Comparison of ENCODE assay signal across 10 cellular contexts in genomic region chr4:56213543-56213942, GRCh38.
"Had no signal": no experiment of that assay in that cellular context is flagged by ENCODE, and none has a peak within 500 bp of the region (broad histone marks: within the 10 kb centered on the region; RNA-seq: fewer than 3 reads in every experiment).

No MANE protein-coding gene starts in this region.

- ATAC-seq: HCT116, K562 had no signal

- DNase-seq: GM23248, GOT3, H7, HFFc6, IMR-90, KG1 had no signal

- H3K4me3 ChIP-seq: GM23248, HAP-1, K562 had no signal

- H3K36me3 ChIP-seq: HAP-1 had no signal

- H3K27ac Mint-ChIP-seq: HFFc6 had no signal

- H3K27ac ChIP-seq: GM23248, HL-60 had no signal

- H3K4me3 Mint-ChIP-seq: HFFc6 had no signal

- FAIRE-seq: K562 had no signal

- H2AFZ ChIP-seq: GM23248 had no signal

- H3K9ac ChIP-seq: GM23248 had no signal
